Comparison of ENCODE assay signal across 22 cellular contexts in the genomic region with DNA sequence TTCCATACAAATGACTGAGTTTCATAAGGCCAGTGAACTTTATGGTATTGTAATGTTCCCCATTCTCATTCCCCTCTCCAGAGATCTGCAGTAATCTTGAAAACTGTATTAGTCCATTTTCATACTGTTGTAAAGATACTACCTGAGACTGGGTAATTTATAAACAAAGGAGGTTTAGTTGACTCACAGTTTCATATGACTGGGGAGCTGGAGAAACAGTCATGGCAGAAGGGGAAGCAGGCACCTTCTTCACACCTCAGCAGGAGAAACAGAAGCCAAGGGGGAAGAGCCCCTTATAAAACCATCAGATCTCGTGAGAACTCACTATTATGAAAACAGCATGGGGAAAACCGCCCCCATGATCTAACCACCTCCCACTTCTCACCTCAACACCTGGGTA.
DNase-seq lines count a peak whose midpoint lies in the region; ATAC-seq and TF ChIP-seq lines count a peak whose summit lies in the region.
"Had no signal": no experiment of that assay in that cellular context is flagged by ENCODE, and none has a peak within 500 bp of the region (broad histone marks: within the 10 kb centered on the region; RNA-seq: fewer than 3 reads in every experiment).

No MANE protein-coding gene starts in this region.

- no peaks in the 10 kb centered on the region for H3K27me3 ChIP-seq in upper lobe of right lung
- H3K27me3 ChIP-seq: BE2C had no signal

- H3K4me3 Mint-ChIP-seq in activated naive CD4-positive, alpha-beta T cell treated with anti-CD3 and anti-CD28 coated beads for 36 hours: no peak overlapping the region
- H3K4me3 Mint-ChIP-seq in activated naive CD4-positive, alpha-beta T cell treated with anti-CD3 and anti-CD28 coated beads, Interleukin-2, amount 10 ng/mL, durations not matched to agents 7 days and 5 days: no peak overlapping the region
- no peak overlapping the region for H3K4me3 Mint-ChIP-seq in stimulated activated naive B cell treated with anti-CD40 and anti-IgM and Interleukin-4, amounts not matched to agents 10 μg/mL and 1 μg/mL and 100 μg/mL, for 72 hours
- no peak overlapping the region for H3K4me3 Mint-ChIP-seq in T-helper 2 cell treated with Interferon-gamma antibody and Interleukin-4, amounts not matched to agents 5 μg/mL and 100 μg/mL, for 36 hours
- H3K4me3 Mint-ChIP-seq: CD4-positive, alpha-beta memory T cell; H9 had no signal

- no peak overlapping the region for H3K27ac Mint-ChIP-seq in activated naive CD4-positive, alpha-beta T cell treated with anti-CD3 and anti-CD28 coated beads for 36 hours
- H3K27ac Mint-ChIP-seq in activated naive CD4-positive, alpha-beta T cell treated with anti-CD3 and anti-CD28 coated beads, Interleukin-2, amount 10 ng/mL, durations not matched to agents 7 days and 5 days: no peak overlapping the region
- H3K27ac Mint-ChIP-seq in stimulated activated naive B cell treated with anti-CD40 and anti-IgM and Interleukin-4, amounts not matched to agents 10 μg/mL and 1 μg/mL and 100 μg/mL, for 72 hours: no peak overlapping the region
- no peak overlapping the region for H3K27ac Mint-ChIP-seq in T-helper 2 cell treated with Interferon-gamma antibody and Interleukin-4, amounts not matched to agents 5 μg/mL and 100 μg/mL, for 36 hours
- H3K27ac Mint-ChIP-seq: CD4-positive, alpha-beta memory T cell; H9 had no signal

- H3K36me3 Mint-ChIP-seq in activated naive CD4-positive, alpha-beta T cell treated with anti-CD3 and anti-CD28 coated beads for 36 hours (ENCODE audit: low read depth): peaks cover 3% of the 10 kb centered on the region
- H3K36me3 Mint-ChIP-seq in activated naive CD4-positive, alpha-beta T cell treated with anti-CD3 and anti-CD28 coated beads, Interleukin-2, amount 10 ng/mL, durations not matched to agents 7 days and 5 days: no peaks in the 10 kb centered on the region
- H3K36me3 Mint-ChIP-seq in stimulated activated naive B cell treated with anti-CD40 and anti-IgM and Interleukin-4, amounts not matched to agents 10 μg/mL and 1 μg/mL and 100 μg/mL, for 72 hours: no peaks in the 10 kb centered on the region
- no peaks in the 10 kb centered on the region for H3K36me3 Mint-ChIP-seq in T-helper 2 cell treated with Interferon-gamma antibody and Interleukin-4, amounts not matched to agents 5 μg/mL and 100 μg/mL, for 36 hours (ENCODE audit: low read depth)

- ATAC-seq in HG02885 (IDR thresholded peaks at IDR 0.05; ENCODE audit: poor library complexity, unreplicated experiment) (peak; percentile 43), HG02884 (IDR thresholded peaks at IDR 0.05; ENCODE audit: unreplicated experiment) (no peak), upper lobe of right lung (no peak)
- ATAC-seq in stimulated activated naive B cell treated with anti-CD40 and anti-IgM and Interleukin-4, amounts not matched to agents 10 μg/mL and 1 μg/mL and 100 μg/mL, for 72 hours (replicated peaks): peak; percentile 55 to 80
- ATAC-seq: GM12878, HepG2 had no signal

- no peaks in the 10 kb centered on the region for H3K36me3 ChIP-seq in upper lobe of right lung
- H3K36me3 ChIP-seq: BE2C had no signal

- H3K4me1 ChIP-seq in upper lobe of right lung: no peaks in the 10 kb centered on the region
- H3K4me1 ChIP-seq: BE2C had no signal

- peaks cover 1% of the 10 kb centered on the region for H3K9me3 Mint-ChIP-seq in activated naive CD4-positive, alpha-beta T cell treated with anti-CD3 and anti-CD28 coated beads for 36 hours
- no peaks in the 10 kb centered on the region for H3K9me3 Mint-ChIP-seq in activated naive CD4-positive, alpha-beta T cell treated with anti-CD3 and anti-CD28 coated beads, Interleukin-2, amount 10 ng/mL, durations not matched to agents 7 days and 5 days
- H3K9me3 Mint-ChIP-seq in stimulated activated naive B cell treated with anti-CD40 and anti-IgM and Interleukin-4, amounts not matched to agents 10 μg/mL and 1 μg/mL and 100 μg/mL, for 72 hours: peaks cover 0 to 7% of the 10 kb centered on the region in 2 donors
- peaks cover 5% of the 10 kb centered on the region for H3K9me3 Mint-ChIP-seq in T-helper 2 cell treated with Interferon-gamma antibody and Interleukin-4, amounts not matched to agents 5 μg/mL and 100 μg/mL, for 36 hours
- H3K9me3 Mint-ChIP-seq: H9 had no signal

- H3K27me3 Mint-ChIP-seq in activated naive CD4-positive, alpha-beta T cell treated with anti-CD3 and anti-CD28 coated beads for 36 hours (ENCODE audit: low read depth): peaks cover 9% of the 10 kb centered on the region
- H3K27me3 Mint-ChIP-seq in activated naive CD4-positive, alpha-beta T cell treated with anti-CD3 and anti-CD28 coated beads, Interleukin-2, amount 10 ng/mL, durations not matched to agents 7 days and 5 days: peaks cover 4% of the 10 kb centered on the region
- peaks cover 16 to 24% of the 10 kb centered on the region in 2 donors for H3K27me3 Mint-ChIP-seq in stimulated activated naive B cell treated with anti-CD40 and anti-IgM and Interleukin-4, amounts not matched to agents 10 μg/mL and 1 μg/mL and 100 μg/mL, for 72 hours
- H3K27me3 Mint-ChIP-seq in T-helper 2 cell treated with Interferon-gamma antibody and Interleukin-4, amounts not matched to agents 5 μg/mL and 100 μg/mL, for 36 hours (ENCODE audit: low read depth): no peaks in the 10 kb centered on the region

- CTCF ChIA-PET in activated naive CD4-positive, alpha-beta T cell treated with anti-CD3 and anti-CD28 coated beads for 36 hours (lab: Charles Lee): no interaction called here
- CTCF ChIA-PET in activated naive CD4-positive, alpha-beta T cell treated with anti-CD3 and anti-CD28 coated beads, Interleukin-2, amount 10 ng/mL, durations not matched to agents 7 days and 5 days (lab: Charles Lee): no interaction called here

- no peak overlapping the region for H3K4me3 ChIP-seq in upper lobe of right lung
- H3K4me3 ChIP-seq: GM12878, SK-N-MC had no signal

- DNase-seq in activated naive CD4-positive, alpha-beta T cell treated with anti-CD3 and anti-CD28 coated beads for 36 hours: peak; percentile 4
- no peak for DNase-seq in activated naive CD4-positive, alpha-beta T cell treated with anti-CD3 and anti-CD28 coated beads, Interleukin-2, amount 10 ng/mL, durations not matched to agents 7 days and 5 days
- no peak for DNase-seq in epithelial cell of prostate (ENCODE audit: low read depth, low spot score)
- no peak for DNase-seq in stimulated activated naive B cell treated with anti-CD40 and anti-IgM and Interleukin-4, amounts not matched to agents 10 μg/mL and 1 μg/mL and 100 μg/mL, for 72 hours
- DNase-seq in T-helper 2 cell treated with Interferon-gamma antibody and Interleukin-4, amounts not matched to agents 5 μg/mL and 100 μg/mL, for 36 hours (ENCODE audit: low spot score): no peak
- no peak for DNase-seq in upper lobe of right lung
- DNase-seq: BE2C; Calu3; CD4-positive, alpha-beta memory T cell; GF-D8; H9; KBM-7; NCI-H1105 treated with DMSO at 0.1 percent for 48 hours; NCI-H1694; NCI-H2081 treated with DMSO at 0.1 percent for 48 hours; NCI-H748 treated with DMSO at 0.1 percent for 48 hours; SHP77 had no signal

- H3K27ac ChIP-seq in epithelial cell of prostate (peak overlapping the region; percentile 93), upper lobe of right lung (no peak overlapping the region)
- H3K27ac ChIP-seq: SK-N-MC had no signal

- no peak for TF ChIP-seq CTCF in upper lobe of right lung (IDR thresholded peaks at IDR 0.05)

- intact Hi-C loops in activated naive CD4-positive, alpha-beta T cell treated with anti-CD3 and anti-CD28 coated beads for 36 hours (cut with micrococcal nuclease): no loop called here
- intact Hi-C loops in upper lobe of right lung (cut with DNase I): no loop called here

- no peaks in the 10 kb centered on the region for H3K4me1 Mint-ChIP-seq in activated naive CD4-positive, alpha-beta T cell treated with anti-CD3 and anti-CD28 coated beads for 36 hours (ENCODE audit: low read depth)
- H3K4me1 Mint-ChIP-seq in activated naive CD4-positive, alpha-beta T cell treated with anti-CD3 and anti-CD28 coated beads, Interleukin-2, amount 10 ng/mL, durations not matched to agents 7 days and 5 days: no peaks in the 10 kb centered on the region
- peaks cover 0 to 3% of the 10 kb centered on the region in 2 donors for H3K4me1 Mint-ChIP-seq in stimulated activated naive B cell treated with anti-CD40 and anti-IgM and Interleukin-4, amounts not matched to agents 10 μg/mL and 1 μg/mL and 100 μg/mL, for 72 hours
- H3K4me1 Mint-ChIP-seq in T-helper 2 cell treated with Interferon-gamma antibody and Interleukin-4, amounts not matched to agents 5 μg/mL and 100 μg/mL, for 36 hours (ENCODE audit: low read depth): no peaks in the 10 kb centered on the region

- no peaks in the 10 kb centered on the region for H3K9me3 ChIP-seq in upper lobe of right lung
- H3K9me3 ChIP-seq: BE2C had no signal

Comparison
In these comparisons a context has a peak if more than half of its experiments do, and no peak if none do; other contexts are left out.
1. ATAC-seq: peak in HG02885 (single experiment) and stimulated activated naive B cell treated with anti-CD40 and anti-IgM and Interleukin-4, amounts not matched to agents 10 μg/mL and 1 μg/mL and 100 μg/mL, for 72 hours (2 of 2); none in HG02884 (single experiment) and upper lobe of right lung (single experiment).